35 cellular contexts compared by ENCODE assay signal in the genomic region with DNA sequence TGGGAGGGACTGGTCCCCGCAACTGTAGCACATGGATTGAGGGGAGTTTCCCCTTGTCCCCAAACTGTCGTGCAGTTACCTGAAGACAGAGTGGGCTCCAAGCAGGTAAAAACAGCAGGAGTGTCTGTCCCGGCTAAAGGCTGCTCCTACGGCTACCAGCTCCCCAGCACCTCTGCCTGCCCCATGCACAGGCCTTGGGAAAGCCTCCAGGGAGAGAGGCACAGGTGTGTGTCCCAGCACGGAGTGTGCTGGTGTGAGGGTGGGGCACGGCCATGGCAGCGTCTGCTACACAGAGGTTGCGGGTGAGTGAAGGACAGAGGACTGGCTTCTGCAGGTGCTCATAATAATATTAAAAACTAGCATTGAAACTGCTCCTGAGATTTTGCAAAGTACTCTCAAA. TPM values are rescaled to one million over a fixed set of nuclear protein-coding genes. Genes with fewer than 3 reads are reported as not detected.
"Had no signal": no experiment of that assay in that cellular context is flagged by ENCODE, and none has a peak within 500 bp of the region (broad histone marks: within the 10 kb centered on the region; RNA-seq: fewer than 3 reads in every experiment).

No MANE protein-coding gene starts in this region.

- H3K36me3 ChIP-seq: adrenal gland, breast epithelium, cardiac muscle cell, colonic mucosa, WERI-Rb-1 had no signal

- FAIRE-seq: endometrium, frontal cortex had no signal

- H3K4me3 ChIP-seq: adrenal gland, breast epithelium, cardiac muscle cell, colonic mucosa had no signal

- H3K9me3 ChIP-seq: adrenal gland, breast epithelium, colonic mucosa had no signal

- H3K4me3 Mint-ChIP-seq: activated B cell treated with CpG ODN at 0.5 μM for 24 hours; activated CD8-positive, alpha-beta memory T cell treated with anti-CD3 and anti-CD28 coated beads, Interleukin-2, amount 10 ng/mL, durations not matched to agents 7 days and 5 days; activated CD8-positive, alpha-beta T cell treated with anti-CD3 and anti-CD28 coated beads, Interleukin-2, amount 10 ng/mL, durations not matched to agents 7 days and 5 days; activated naive CD4-positive, alpha-beta T cell treated with anti-CD3 and anti-CD28 coated beads for 36 hours; activated naive CD4-positive, alpha-beta T cell treated with anti-CD3 and anti-CD28 coated beads, Interleukin-2, amount 50 U/mL, for 24 hours; activated naive CD8-positive, alpha-beta T cell treated with anti-CD3 and anti-CD28 coated beads for 36 hours; activated naive CD8-positive, alpha-beta T cell treated with anti-CD3 and anti-CD28 coated beads, Interleukin-2, amount 50 U/mL, for 24 hours; activated T-helper 1 cell treated with anti-CD3 and anti-CD28 coated beads, Interleukin-12 subunit alpha, Interleukin-12 subunit beta, Interleukin-2, Interleukin-4 antibody, amounts not matched to agents 30 ng/mL and 10 ng/mL and 1 ng/mL, durations not matched to agents 14 hours and 24 hours and 36 hours; T-helper 17 cell; T-helper 2 cell treated with Interferon-gamma antibody and Interleukin-4, amounts not matched to agents 5 μg/mL and 100 μg/mL, for 36 hours had no signal

- H3K4me1 ChIP-seq: colonic mucosa had no signal

- H3K27me3 ChIP-seq: breast epithelium, cardiac muscle cell had no signal

- H3K36me3 Mint-ChIP-seq: activated CD8-positive, alpha-beta memory T cell treated with anti-CD3 and anti-CD28 coated beads, Interleukin-2, amount 10 ng/mL, durations not matched to agents 7 days and 5 days; activated naive CD4-positive, alpha-beta T cell treated with anti-CD3 and anti-CD28 coated beads, Interleukin-2, amount 50 U/mL, for 24 hours; activated naive CD8-positive, alpha-beta T cell treated with anti-CD3 and anti-CD28 coated beads for 36 hours; brain had no signal

- H3K27ac ChIP-seq: breast epithelium, cardiac muscle cell, colonic mucosa, WERI-Rb-1 had no signal

- ATAC-seq: activated CD4-positive, CD25-positive, alpha-beta regulatory T cell treated with anti-CD3 and anti-CD28 coated beads, Interleukin-2, amount 50 U/mL, for 24 hours; activated CD8-positive, alpha-beta memory T cell treated with anti-CD3 and anti-CD28 coated beads, Interleukin-2, amount 10 ng/mL, durations not matched to agents 7 days and 5 days; activated CD8-positive, alpha-beta T cell treated with anti-CD3 and anti-CD28 coated beads, Interleukin-2, amount 10 ng/mL, durations not matched to agents 7 days and 5 days; activated naive CD8-positive, alpha-beta T cell treated with anti-CD3 and anti-CD28 coated beads, Interleukin-2, amount 50 U/mL, for 24 hours; esophagus mucosa; T-helper 17 cell had no signal

- H3K27ac Mint-ChIP-seq: activated B cell treated with CpG ODN at 0.5 μM for 24 hours; activated CD8-positive, alpha-beta memory T cell treated with anti-CD3 and anti-CD28 coated beads, Interleukin-2, amount 10 ng/mL, durations not matched to agents 7 days and 5 days; activated CD8-positive, alpha-beta T cell treated with anti-CD3 and anti-CD28 coated beads, Interleukin-2, amount 10 ng/mL, durations not matched to agents 7 days and 5 days; activated naive CD4-positive, alpha-beta T cell treated with anti-CD3 and anti-CD28 coated beads for 36 hours; activated naive CD4-positive, alpha-beta T cell treated with anti-CD3 and anti-CD28 coated beads, Interleukin-2, amount 50 U/mL, for 24 hours; activated naive CD8-positive, alpha-beta T cell treated with anti-CD3 and anti-CD28 coated beads for 36 hours; activated naive CD8-positive, alpha-beta T cell treated with anti-CD3 and anti-CD28 coated beads, Interleukin-2, amount 50 U/mL, for 24 hours; activated T-helper 1 cell treated with anti-CD3 and anti-CD28 coated beads, Interleukin-12 subunit alpha, Interleukin-12 subunit beta, Interleukin-2, Interleukin-4 antibody, amounts not matched to agents 30 ng/mL and 10 ng/mL and 1 ng/mL, durations not matched to agents 14 hours and 24 hours and 36 hours; activated T-helper 2 cell treated with anti-CD3 and anti-CD28 coated beads, Interferon-gamma antibody, Interleukin-2, Interleukin-4, amounts not matched to agents 10 μg/mL and 5 μg/mL and 100 μg/mL, durations not matched to agents 14 hours and 24 hours and 36 hours; T-helper 17 cell; T-helper 2 cell treated with Interferon-gamma antibody and Interleukin-4, amounts not matched to agents 5 μg/mL and 100 μg/mL, for 36 hours had no signal

- H3K9me3 Mint-ChIP-seq: activated B cell treated with CpG ODN at 0.5 μM for 24 hours; activated naive CD4-positive, alpha-beta T cell treated with anti-CD3 and anti-CD28 coated beads for 36 hours; activated naive CD4-positive, alpha-beta T cell treated with anti-CD3 and anti-CD28 coated beads, Interleukin-2, amount 50 U/mL, for 24 hours; activated naive CD8-positive, alpha-beta T cell treated with anti-CD3 and anti-CD28 coated beads for 36 hours; activated naive CD8-positive, alpha-beta T cell treated with anti-CD3 and anti-CD28 coated beads, Interleukin-2, amount 50 U/mL, for 24 hours; activated T-helper 1 cell treated with anti-CD3 and anti-CD28 coated beads, Interleukin-12 subunit alpha, Interleukin-12 subunit beta, Interleukin-2, Interleukin-4 antibody, amounts not matched to agents 30 ng/mL and 10 ng/mL and 1 ng/mL, durations not matched to agents 14 hours and 24 hours and 36 hours; activated T-helper 2 cell treated with anti-CD3 and anti-CD28 coated beads, Interferon-gamma antibody, Interleukin-2, Interleukin-4, amounts not matched to agents 10 μg/mL and 5 μg/mL and 100 μg/mL, durations not matched to agents 14 hours and 24 hours and 36 hours; brain; T-helper 2 cell treated with Interferon-gamma antibody and Interleukin-4, amounts not matched to agents 5 μg/mL and 100 μg/mL, for 36 hours had no signal

- DNase-seq: activated B cell treated with CpG ODN at 0.5 μM for 24 hours; activated CD4-positive, alpha-beta T cell treated with anti-CD3 and anti-CD28 coated beads for 48 hours; activated CD4-positive, alpha-beta T cell treated with anti-CD3 and anti-CD28 coated beads, Interleukin-2, amount 50 U/mL, for 1 hour; activated CD4-positive, alpha-beta T cell treated with anti-CD3 and anti-CD28 coated beads, Interleukin-2, amount 50 U/mL, for 48 hours; activated CD8-positive, alpha-beta memory T cell treated with anti-CD3 and anti-CD28 coated beads, Interleukin-2, amount 10 ng/mL, durations not matched to agents 7 days and 5 days; activated CD8-positive, alpha-beta memory T cell treated with anti-CD3 and anti-CD28 coated beads, Interleukin-2, amount 50 U/mL, for 4 hours; activated CD8-positive, alpha-beta T cell treated with anti-CD3 and anti-CD28 coated beads, Interleukin-2, amount 10 ng/mL, durations not matched to agents 7 days and 5 days; activated effector memory CD4-positive, alpha-beta T cell treated with anti-CD3 and anti-CD28 coated beads, Interleukin-2, amount 50 U/mL, for 16 hours; activated naive CD4-positive, alpha-beta T cell treated with anti-CD3 and anti-CD28 coated beads for 36 hours; activated naive CD8-positive, alpha-beta T cell treated with anti-CD3 and anti-CD28 coated beads for 36 hours; activated naive CD8-positive, alpha-beta T cell treated with anti-CD3 and anti-CD28 coated beads, Interleukin-2, amount 50 U/mL, for 24 hours; activated T-cell treated with anti-CD3 and anti-CD28 coated beads, Interleukin-2, amount 50 U/mL, for 1 hour; activated T-cell treated with anti-CD3 and anti-CD28 coated beads, Interleukin-2, amount 50 U/mL, for 48 hours; adrenal gland; amygdala; central memory CD4-positive, alpha-beta T cell; cerebellar nuclear complex; colonic mucosa; effector CD8-positive, alpha-beta T cell; head of caudate nucleus; T-helper 1 cell; T-helper 17 cell; T1000; WERI-Rb-1 had no signal

RNA-seq across cellular contexts. Expression of a gene that starts 30.4 kb away (rescaled TPM):
- total RNA-seq: T-helper 17 cell had no signal
